Comparison of ENCODE assay signal across 16 cellular contexts in the genomic region with DNA sequence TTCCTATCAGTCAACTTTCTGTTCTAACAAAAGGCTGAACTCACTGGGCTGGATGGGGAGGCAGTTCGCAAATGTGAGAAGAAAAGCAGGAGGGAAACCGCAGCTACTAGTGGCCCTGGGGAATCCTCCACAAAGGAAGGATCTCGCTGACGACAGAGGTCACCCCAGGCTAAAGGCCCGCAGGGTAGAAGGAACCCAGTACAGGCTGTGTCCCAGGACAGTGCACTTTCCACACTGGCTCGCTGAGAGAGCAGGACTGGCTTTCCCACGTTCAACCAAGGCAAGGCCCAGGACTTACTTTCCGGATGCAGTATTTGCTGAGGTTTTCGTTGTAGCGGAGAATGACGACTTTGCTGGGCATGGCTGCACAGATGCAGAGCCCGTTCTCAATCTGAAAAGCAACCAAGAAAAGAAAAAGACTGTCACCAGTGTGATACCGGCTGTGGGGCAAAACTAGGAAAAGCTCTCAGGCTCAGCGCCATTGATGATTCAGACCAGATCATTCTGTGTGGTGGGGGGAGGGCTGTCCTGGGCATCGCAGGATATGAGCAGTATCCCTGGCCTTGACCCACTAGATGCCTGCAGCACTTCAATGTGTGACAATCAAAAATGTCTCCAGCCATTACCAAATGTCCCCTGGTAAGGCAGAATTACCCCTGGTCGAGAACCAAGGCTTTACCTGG. TPM values are rescaled to one million over a fixed set of nuclear protein-coding genes. Genes with fewer than 3 reads are reported as not detected.
DNase-seq lines count a peak whose midpoint lies in the region; ATAC-seq and TF ChIP-seq lines count a peak whose summit lies in the region.
"Had no signal": no experiment of that assay in that cellular context is flagged by ENCODE, and none has a peak within 500 bp of the region (broad histone marks: within the 10 kb centered on the region; RNA-seq: fewer than 3 reads in every experiment).

No MANE protein-coding gene starts in this region.

- H3K27me3 ChIP-seq in psoas muscle (ENCODE audit: insufficient read depth in 3 of 3, low read length in 2 of 3) (no peaks in the 10 kb centered on the region), colonic mucosa (no peaks in the 10 kb centered on the region)
- H3K27me3 ChIP-seq: cardiac muscle cell, ovary had no signal

- ATAC-seq in psoas muscle (peak; percentile 36 to 80 (median 72)), HG03280 (IDR thresholded peaks at IDR 0.05; ENCODE audit: unreplicated experiment) (no peak)

- no peak overlapping the region for H3K4me3 ChIP-seq in fibroblast of the aortic adventitia (ENCODE audit: low read depth, low read length)
- no peak overlapping the region for H3K4me3 ChIP-seq in psoas muscle
- no peak overlapping the region for H3K4me3 ChIP-seq in colonic mucosa
- H3K4me3 ChIP-seq: cardiac muscle cell, ovary had no signal

- H3K27ac ChIP-seq in psoas muscle (peak overlapping the region; percentile 46), colonic mucosa (no peak overlapping the region)
- H3K27ac ChIP-seq: cardiac muscle cell, epithelial cell of prostate, ovary had no signal

- H3K4me1 ChIP-seq in psoas muscle, result peaks cover 4% of the 10 kb centered on the region
- no peaks in the 10 kb centered on the region for H3K4me1 ChIP-seq in colonic mucosa

- no peaks in the 10 kb centered on the region for H3K36me3 ChIP-seq in psoas muscle (ENCODE audit: insufficient read depth in 1 of 2, low read depth in 1 of 2)
- H3K36me3 ChIP-seq in colonic mucosa, result no peaks in the 10 kb centered on the region
- H3K36me3 ChIP-seq: cardiac muscle cell, ovary had no signal

- DNase-seq in ELR (ENCODE audit: low read depth), result peak; percentile 80
- DNase-seq in RKO (ENCODE audit: low spot score), result peak; percentile 28
- DNase-seq in fibroblast of the aortic adventitia (ENCODE audit: low read depth), result peak; percentile 21
- DNase-seq in psoas muscle, result peak; percentile 32 to 68
- no peak for DNase-seq in NCI-H526 treated with DMSO at 0.1 percent for 48 hours (lab: John Stamatoyannopoulos, UW)
- no peak for DNase-seq in NCI-H2171 treated with DMSO at 0.1 percent for 48 hours (lab: John Stamatoyannopoulos, UW)
- DNase-seq in colonic mucosa, result no peak
- DNase-seq: activated naive CD4-positive, alpha-beta T cell treated with Interleukin-2 at 50 U/mL for 16 hours; CD4-positive, CD25-positive, alpha-beta regulatory T cell; NCI-H1417 treated with DMSO at 0.1 percent for 48 hours; NCI-H524; ovary; stimulated activated naive CD4-positive, alpha-beta T cell treated with Interleukin-2 at 50 U/mL for 16 hours had no signal

- no peak overlapping the region for H3K9ac ChIP-seq in colonic mucosa (ENCODE audit: low read depth in 2 of 2, low read length in 2 of 2)

- no peaks in the 10 kb centered on the region for H3K9me3 ChIP-seq in psoas muscle
- no peaks in the 10 kb centered on the region for H3K9me3 ChIP-seq in colonic mucosa
- H3K9me3 ChIP-seq: ovary had no signal

- TF ChIP-seq CTCF in fibroblast of the aortic adventitia (IDR thresholded peaks at IDR 0.05; ENCODE audit: insufficient read depth, low read length) (no peak), psoas muscle (IDR thresholded peaks at IDR 0.05) (no peak), colonic mucosa (IDR thresholded peaks at IDR 0.05) (no peak)

- WGBS in psoas muscle, 3 donors, result 56 to 63% (median 57%) methylated on average over 16 of the region's 16 CpGs

- intact Hi-C loops in psoas muscle (cut with DNase I), result no loop called here
- intact Hi-C loops in colonic mucosa (cut with DNase I), result no loop called here

RNA-seq across cellular contexts. Expression of a gene that starts 36.3 kb away (rescaled TPM):
- total RNA-seq in fibroblast of the aortic adventitia (ENCODE audit: low replicate concordance), result 6.4 and 19.9 TPM in 2 replicates
- total RNA-seq in psoas muscle, result 10 to 100 TPM in 2 of 4 donors, 1 to 10 TPM in 2; 9.0 to 16.7 (median 10.9) TPM
- polyA plus RNA-seq in psoas muscle, result 10 to 100 TPM; 11.7 to 14.9 (median 11.9) TPM
- 10 to 100 TPM; 70.4 to 76.7 TPM for total RNA-seq in colonic mucosa

Comparison
In these comparisons a context has a peak if more than half of its experiments do, and no peak if none do; other contexts are left out.
1. DNase-seq: peak in ELR (single experiment), RKO (single experiment), fibroblast of the aortic adventitia (single experiment) and psoas muscle (2 of 2); none in NCI-H526 treated with DMSO at 0.1 percent for 48 hours (single experiment), NCI-H2171 treated with DMSO at 0.1 percent for 48 hours (single experiment) and colonic mucosa (single experiment).